In the genomic region with DNA sequence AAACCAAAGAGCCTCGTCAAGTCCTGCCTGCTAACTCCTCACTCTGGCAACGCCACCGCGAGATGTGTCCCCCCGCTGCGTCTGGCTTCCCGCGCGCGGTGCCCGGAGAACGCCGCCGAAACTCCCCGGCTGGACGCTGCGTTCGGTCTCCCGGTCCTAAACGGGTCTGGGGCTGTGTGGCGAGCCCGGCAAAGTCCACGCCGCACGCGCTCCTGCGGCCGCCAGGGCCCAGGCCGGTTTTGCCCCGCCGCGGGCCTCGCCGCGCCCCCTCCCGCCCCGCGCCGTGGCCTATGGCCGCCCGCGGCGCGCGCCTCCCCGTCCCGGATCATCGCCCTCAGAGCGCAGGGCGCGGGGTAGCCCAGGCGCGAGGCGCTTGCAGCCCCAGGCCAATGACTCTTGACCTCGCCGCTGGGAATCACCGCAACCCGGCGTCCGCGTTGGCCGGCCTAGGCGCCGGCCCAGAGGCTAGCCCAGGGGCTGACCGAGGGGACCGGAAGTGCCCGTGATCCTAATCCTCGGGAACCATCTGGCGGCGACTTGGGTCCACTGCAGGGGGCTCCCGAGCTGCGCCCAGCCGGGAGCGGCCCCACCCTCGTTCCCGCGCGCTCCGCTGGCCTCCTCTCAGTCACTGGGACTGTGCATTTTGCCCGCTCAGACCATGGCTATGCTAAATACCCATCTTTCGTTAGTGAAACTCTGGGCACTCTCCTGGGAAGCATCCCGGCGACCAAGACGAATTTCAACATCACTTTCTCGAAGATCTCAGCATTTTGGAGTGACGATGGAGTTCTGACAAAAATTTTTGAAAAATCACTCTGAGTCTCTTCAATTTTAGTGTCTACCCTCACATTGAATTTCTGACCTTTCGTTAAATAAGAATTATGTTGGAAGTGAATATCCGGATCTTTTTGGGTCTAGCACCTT, we compare ENCODE assay signal across 8 cellular contexts. TPM values are rescaled to one million over a fixed set of nuclear protein-coding genes. Genes with fewer than 3 reads are reported as not detected.
DNase-seq lines count a peak whose midpoint lies in the region; ATAC-seq, FAIRE-seq and TF ChIP-seq lines count a peak whose summit lies in the region.

A gene (minus strand): TSS at position 214 of the 924 bp plus-strand sequence. CDS start 266 bp downstream, outside the sequence.

- no peaks in the 10 kb centered on the region for H3K36me3 ChIP-seq in OCI-LY7 (ENCODE audit: insufficient read depth, low read length)

- H3K4me3 ChIP-seq in AG04449 (ENCODE audit: low read depth, low read length) (peak within 1 kb of the TSS; percentile 78), OCI-LY7 (ENCODE audit: low read depth, low read length, poor library complexity, severe bottlenecking) (no peak within 1 kb of the TSS)

- no peak within 1 kb of the TSS for H3K4me2 ChIP-seq in OCI-LY7 (ENCODE audit: low read length)

- no peaks in the 10 kb centered on the region for H3K4me1 ChIP-seq in OCI-LY7 (ENCODE audit: insufficient read depth, low read length, poor library complexity, severe bottlenecking)

- H3K79me2 ChIP-seq in OCI-LY7 (ENCODE audit: insufficient read depth, low read depth, low read length), result no peaks in the 10 kb centered on the region

- no peaks in the 10 kb centered on the region for H3K9me3 ChIP-seq in OCI-LY7 (ENCODE audit: low read length)

- H2AFZ ChIP-seq in OCI-LY7 (ENCODE audit: low read length), result no peak within 1 kb of the TSS

- intact Hi-C loops in natural killer cell (cut with micrococcal nuclease), result no loop called here
- intact Hi-C loops in OCI-LY7 (cut with micrococcal nuclease; ENCODE audit: unreplicated experiment), result no loop called here

- peak within 1 kb of the TSS; percentile 75 to 77 for H3K4me3 Mint-ChIP-seq in activated T-cell treated with anti-CD3 and anti-CD28 coated beads, Interleukin-2, amount 50 U/mL, for 72 hours
- H3K4me3 Mint-ChIP-seq in natural killer cell, result peak within 1 kb of the TSS; percentile 67

- H3K27me3 Mint-ChIP-seq in activated T-cell treated with anti-CD3 and anti-CD28 coated beads, Interleukin-2, amount 50 U/mL, for 72 hours (ENCODE audit: low read depth), result peaks cover 49% of the 10 kb centered on the region
- peaks cover 26 to 30% of the 10 kb centered on the region in 2 donors for H3K27me3 Mint-ChIP-seq in natural killer cell (ENCODE audit: low read depth in 2 of 2)

- H3K9me2 ChIP-seq in OCI-LY7 (ENCODE audit: insufficient read depth, low read length), result no peaks in the 10 kb centered on the region

- H4K20me1 ChIP-seq in OCI-LY7 (ENCODE audit: insufficient read depth, low read length), result no peaks in the 10 kb centered on the region

- H3K36me3 Mint-ChIP-seq in activated T-cell treated with anti-CD3 and anti-CD28 coated beads, Interleukin-2, amount 50 U/mL, for 72 hours (ENCODE audit: insufficient read depth in 2 of 2), result no peaks in the 10 kb centered on the region
- no peaks in the 10 kb centered on the region for H3K36me3 Mint-ChIP-seq in natural killer cell

- no peaks in the 10 kb centered on the region for H3K9me3 Mint-ChIP-seq in activated T-cell treated with anti-CD3 and anti-CD28 coated beads, Interleukin-2, amount 50 U/mL, for 72 hours
- no peaks in the 10 kb centered on the region for H3K9me3 Mint-ChIP-seq in natural killer cell

- no peak for DNase-seq in AG04449 (ENCODE audit: low read depth, low spot score)
- DNase-seq in GM10248 (ENCODE audit: extremely low spot score), result peak; percentile 58
- DNase-seq in NCI-H2171 treated with DMSO at 0.1 percent for 48 hours (lab: John Stamatoyannopoulos, UW), result peak; percentile 25
- peak; percentile 48 to 53 for DNase-seq in activated T-cell treated with anti-CD3 and anti-CD28 coated beads, Interleukin-2, amount 50 U/mL, for 72 hours
- peak; percentile 89 for DNase-seq in frontal cortex (ENCODE audit: low spot score in 2 of 2)
- no peak for DNase-seq in natural killer cell
- no peak for DNase-seq in OCI-LY7 (ENCODE audit: low spot score)

- H3K4me1 Mint-ChIP-seq in activated T-cell treated with anti-CD3 and anti-CD28 coated beads, Interleukin-2, amount 50 U/mL, for 72 hours (ENCODE audit: low read depth), result peaks cover 7% of the 10 kb centered on the region
- H3K4me1 Mint-ChIP-seq in natural killer cell, result peaks cover 4 to 5% of the 10 kb centered on the region in 2 donors

- peak; percentile 80 for ATAC-seq in HG02938 (IDR thresholded peaks at IDR 0.05; ENCODE audit: unreplicated experiment)
- ATAC-seq in activated T-cell treated with anti-CD3 and anti-CD28 coated beads, Interleukin-2, amount 50 U/mL, for 72 hours (replicated peaks in 1 of 2), result peak; percentile 84 to 90
- ATAC-seq in natural killer cell, result peak in 2 of 3 donors; percentile 21 to 57

- CTCF ChIA-PET in AG04449 (lab: Yijun Ruan, JAX) (interaction anchor here (1.1 to 4.4 kb wide), 4 partner anchors 11 to 477 kb away, joined by 4 to 25 read pairs (median 6); a partner anchor contains a TSS), GM10248 (lab: Yijun Ruan, JAX) (no interaction called here), OCI-LY7 (lab: Charles Lee; ENCODE audit: unreplicated experiment) (no interaction called here)

- no TSS peak for BruUV-seq in OCI-LY7 (replicated peaks; lab: Mats Ljungman, UMichigan)

- FAIRE-seq in frontal cortex (lab: Jason Lieb, UNC), result no peak

- H3K27ac ChIP-seq in OCI-LY7 (ENCODE audit: low read depth, low read length, poor library complexity, severe bottlenecking), result no peak within 1 kb of the TSS

- TF ChIP-seq CTCF in AG04449 (IDR thresholded peaks at IDR 0.05; ENCODE audit: insufficient read depth, low read length, missing control alignments) (peak; percentile 83), GM10248 (IDR thresholded peaks at IDR 0.05; ENCODE audit: control extremely low read depth, extremely low read depth, low read depth, missing control alignments) (no peak), natural killer cell (IDR thresholded peaks at IDR 0.05) (no peak), OCI-LY7 (conservative IDR thresholded peaks at IDR 0.05; ENCODE audit: low read length) (no peak)

- POLR2A ChIA-PET in AG04449 (lab: Yijun Ruan, JAX), result no interaction called here
- POLR2A ChIA-PET in GM10248 (lab: Yijun Ruan, JAX), result no interaction called here
- POLR2A ChIA-PET in OCI-LY7 (lab: Charles Lee), result no interaction called here

- no peak within 1 kb of the TSS for H3K27ac Mint-ChIP-seq in activated T-cell treated with anti-CD3 and anti-CD28 coated beads, Interleukin-2, amount 50 U/mL, for 72 hours
- H3K27ac Mint-ChIP-seq in natural killer cell, result no peak within 1 kb of the TSS

RNA-seq across cellular contexts. Expression of the gene that starts here (rescaled TPM):
- under 1 TPM in 1 of 2 donors, not detected in 1; 0.38 TPM for total RNA-seq in activated T-cell treated with anti-CD3 and anti-CD28 coated beads, Interleukin-2, amount 50 U/mL, for 72 hours
- total RNA-seq in frontal cortex, result 28.1 TPM
- total RNA-seq in natural killer cell, result not detected
- total RNA-seq in OCI-LY7 (2014; rRNA removed; shearing (Covaris generic)), result not detected in 2 replicates
- not detected in 2 replicates for total RNA-seq in OCI-LY7 (2022)

Comparison
In these comparisons a context has a peak if more than half of its experiments do, and no peak if none do; other contexts are left out.
1. RNA of the gene that starts here (total RNA-seq): 28.1 TPM in frontal cortex (single experiment); 0.38 TPM in activated T-cell treated with anti-CD3 and anti-CD28 coated beads, Interleukin-2, amount 50 U/mL, for 72 hours, not detected in natural killer cell and not detected in OCI-LY7; every median in the first group is over 10 times any median in the second.
2. Peak in DNase-seq and ATAC-seq in activated T-cell treated with anti-CD3 and anti-CD28 coated beads, Interleukin-2, amount 50 U/mL, for 72 hours; RNA of the gene not detected or under 1 TPM.
3. Peak in ATAC-seq in natural killer cell; RNA of the gene not detected or under 1 TPM.
4. DNase-seq: peak in GM10248 (single experiment), NCI-H2171 treated with DMSO at 0.1 percent for 48 hours (single experiment) and frontal cortex (2 of 2); none in AG04449 (single experiment), natural killer cell (single experiment) and OCI-LY7 (single experiment).
5. Peak in every context shown above with its lines, with median percentiles within 50 percentile points of each other: ATAC-seq.